In genomic region chr21:36790616-36791015, GRCh38 we compare ENCODE assay signal across 22 cellular contexts.
A peak's percentile ranks its signal among the peaks of the same experiment; 100 is the strongest.
DNase-seq lines count a peak whose midpoint lies in the region; ATAC-seq, FAIRE-seq and TF ChIP-seq lines count a peak whose summit lies in the region.
"Had no signal": no experiment of that assay in that cellular context is flagged by ENCODE, and none has a peak within 500 bp of the region (broad histone marks: within the 10 kb centered on the region; RNA-seq: fewer than 3 reads in every experiment).

No MANE protein-coding gene starts in this region.

- in situ Hi-C loops in K562 (cut with MboI): no loop called here

- H3K27me3 ChIP-seq in K562 (ENCODE audit: control insufficient read depth in 2 of 2, insufficient read depth in 2 of 2, low read length in 2 of 2) (no peaks in the 10 kb centered on the region), tibial nerve (no peaks in the 10 kb centered on the region)
- H3K27me3 ChIP-seq: gastrocnemius medialis, MG63, thyroid gland had no signal

- TF ChIP-seq EP300 in K562 (IDR thresholded peaks at IDR 0.05; ENCODE audit: low read length) (no peak), tibial nerve (IDR thresholded peaks at IDR 0.05) (no peak)

- H3K36me3 ChIP-seq in K562 (ENCODE audit: control insufficient read depth, insufficient read depth, low read length) (no peaks in the 10 kb centered on the region), tibial nerve (peaks cover 0 to 10% (median 0%) of the 10 kb centered on the region in 3 donors)
- H3K36me3 ChIP-seq: gastrocnemius medialis, MG63, thyroid gland had no signal

- CTCF ChIA-PET in K562 (lab: Yijun Ruan, JAX; ENCODE audit: low intra/inter-chr PET ratio): no interaction called here

- H3K79me2 ChIP-seq in K562 (ENCODE audit: control insufficient read depth, insufficient read depth, low read length): no peaks in the 10 kb centered on the region

- H3K27ac ChIP-seq in K562 (ENCODE audit: extremely low read depth, low read depth, low read length): no peak overlapping the region
- H3K27ac ChIP-seq in tibial nerve: no peak overlapping the region
- H3K27ac ChIP-seq: gastrocnemius medialis, thyroid gland, WERI-Rb-1 had no signal

- no peaks in the 10 kb centered on the region for H3K9me1 ChIP-seq in K562 (ENCODE audit: control insufficient read depth, insufficient read depth, low read length)

- TF ChIP-seq CTCF in LNCaP clone FGC (IDR thresholded peaks at IDR 0.05; ENCODE audit: control insufficient read depth, extremely low read depth, insufficient read depth) (no peak), K562 (IDR thresholded peaks at IDR 0.05 in 2 of 3, conservative IDR thresholded peaks at IDR 0.05 in 1 of 3; ENCODE audit: insufficient read depth in 2 of 3, low read depth in 1 of 3, low read length in 3 of 3) (no peak), tibial nerve (IDR thresholded peaks at IDR 0.05) (no peak)

- TF ChIP-seq RAD21 in K562 (CRISPR knock-in tag; conservative IDR thresholded peaks at IDR 0.05 in 1 of 2, IDR thresholded peaks at IDR 0.05 in 1 of 2): no peak

- no peak for ATAC-seq in K562
- no peak for ATAC-seq in GM21786 (IDR thresholded peaks at IDR 0.05; ENCODE audit: unreplicated experiment)
- ATAC-seq: CD8-positive, alpha-beta T cell; gastrocnemius medialis; stimulated activated effector memory CD8-positive, alpha-beta T cell treated with anti-CD3 and anti-CD28 coated beads, Interleukin-12 subunit alpha, Interleukin-12 subunit beta, amount 100 ng/mL, for 72 hours; T-cell had no signal

- no peak overlapping the region for H3K4me3 ChIP-seq in LNCaP clone FGC (ENCODE audit: low read depth, low read length)
- H3K4me3 ChIP-seq in K562: no peak overlapping the region
- no peak overlapping the region for H3K4me3 ChIP-seq in tibial nerve
- H3K4me3 ChIP-seq: gastrocnemius medialis, MG63, thyroid gland had no signal

- FAIRE-seq in K562 (lab: Jason Lieb, UNC): no peak

- intact Hi-C loops in K562 (cut with micrococcal nuclease): no loop called here

- WGBS in K562 (ENCODE audit: insufficient coverage, low coverage, missing lambda C conversion rate): 64% methylated on average over 7 of the region's 7 CpGs
- 72 to 84% methylated on average over 7 of the region's 7 CpGs for WGBS in tibial nerve, 2 donors

- H3K9ac ChIP-seq in K562 (ENCODE audit: insufficient read depth in 1 of 2, low read depth in 2 of 2, low read length in 2 of 2): no peak overlapping the region

- POLR2A ChIA-PET in K562 (lab: Yijun Ruan, JAX): no interaction called here

- no peak for TF ChIP-seq POLR2A in K562 (conservative IDR thresholded peaks at IDR 0.05)
- no peak for TF ChIP-seq POLR2A in tibial nerve (IDR thresholded peaks at IDR 0.05)

- H3K4me1 ChIP-seq in K562 (replicated peaks in 1 of 2; ENCODE audit: control insufficient read depth in 2 of 2, insufficient read depth in 2 of 2, low read length in 2 of 2): peaks cover 0 to 6% of the 10 kb centered on the region in 2 experiments; a peak in 2 of 5 replicates
- no peaks in the 10 kb centered on the region for H3K4me1 ChIP-seq in tibial nerve
- H3K4me1 ChIP-seq: thyroid gland had no signal

- no peaks in the 10 kb centered on the region for H4K20me1 ChIP-seq in K562 (replicated peaks; ENCODE audit: control insufficient read depth, insufficient read depth, low read length)

- DNase-seq in Ammon's horn (ENCODE audit: low spot score): peak; percentile 26
- DNase-seq in LNCaP clone FGC (ENCODE audit: low read depth): peak; percentile 76
- DNase-seq in K562 (ENCODE audit: extremely low read depth in 1 of 4, low spot score in 3 of 4): no peak
- peak; percentile 25 for DNase-seq in kidney tubule cell (ENCODE audit: low spot score)
- DNase-seq in dermis blood vessel endothelial cell: no peak
- DNase-seq in tibial nerve (ENCODE audit: low spot score in 2 of 2): no peak
- no peak for DNase-seq in NCI-H1436 treated with DMSO at 0.1 percent for 48 hours (lab: John Stamatoyannopoulos, UW)
- DNase-seq: activated CD4-positive, alpha-beta memory T cell treated with anti-CD3 and anti-CD28 coated beads for 36 hours; activated naive CD4-positive, alpha-beta T cell treated with anti-CD3 and anti-CD28 coated beads for 36 hours; activated T-cell treated with anti-CD3 and anti-CD28 coated beads, Interleukin-2, amount 50 U/mL, for 1 hour; CD8-positive, alpha-beta T cell; gastrocnemius medialis; HCEC 1CT; MG63; midbrain; NCI-H2029 treated with DMSO at 0.1 percent for 48 hours; NCI-H524 treated with DMSO at 0.1 percent for 48 hours; T-cell; WERI-Rb-1 had no signal

- H3K9me3 ChIP-seq in K562 (replicated peaks; ENCODE audit: control insufficient read depth, insufficient read depth, low read depth, low read length) (no peaks in the 10 kb centered on the region), tibial nerve (peaks cover 0 to 6% (median 0%) of the 10 kb centered on the region in 4 donors)
- H3K9me3 ChIP-seq: gastrocnemius medialis, thyroid gland had no signal

- H3K4me2 ChIP-seq in K562 (ENCODE audit: insufficient read depth, low read length): no peak overlapping the region

- H2AFZ ChIP-seq in K562 (ENCODE audit: low read depth, low read length): no peak overlapping the region

- BruUV-seq in K562 (replicated peaks; lab: Mats Ljungman, UMichigan): no TSS peak

TF ChIP-seq in K562, 482 proteins besides CTCF, POLR2A, EP300 and RAD21:
- TF ChIP-seq SAP30 (IDR thresholded peaks at IDR 0.05; ENCODE audit: borderline replicate concordance, insufficient read depth, low read depth, low read length, poor library complexity, severe bottlenecking) (no peak), MAFF (IDR thresholded peaks at IDR 0.05; ENCODE audit: low read length) (peak; percentile 16; the same call in 1 of the 2 replicates), ZNF316 (IDR thresholded peaks at IDR 0.05) (peak; percentile 43; the same call in 1 of the 2 replicates), SMAD4 (CRISPR knock-in tag; conservative IDR thresholded peaks at IDR 0.05) (no peak), C11orf30 (IDR thresholded peaks at IDR 0.05; ENCODE audit: low read depth) (peak; percentile 51; the same call in 1 of the 2 replicates), FOXA1 (IDR thresholded peaks at IDR 0.05; ENCODE audit: borderline replicate concordance) (no peak), MEF2D (tag; conservative IDR thresholded peaks at IDR 0.05; ENCODE audit: low read depth) (no peak), KDM4B (IDR thresholded peaks at IDR 0.05; ENCODE audit: borderline replicate concordance in 2 of 2, low read depth in 1 of 2) (no peak), SPI1 (IDR thresholded peaks at IDR 0.05; ENCODE audit: borderline replicate concordance, low read depth, low read length) (peak; percentile 87), ZNF57 (CRISPR knock-in tag; IDR thresholded peaks at IDR 0.05) (no peak), KAT7 (CRISPR knock-in tag; IDR thresholded peaks at IDR 0.05; ENCODE audit: borderline replicate concordance) (no peak)

Comparison
In these comparisons a context has a peak if more than half of its experiments do, and no peak if none do; other contexts are left out.
1. DNase-seq: peak in Ammon's horn (single experiment), LNCaP clone FGC (single experiment) and kidney tubule cell (single experiment); none in K562 (0 of 4), dermis blood vessel endothelial cell (single experiment), tibial nerve (0 of 2) and NCI-H1436 treated with DMSO at 0.1 percent for 48 hours (single experiment).